ENCODE assay signal across 10 cellular contexts in the genomic region with DNA sequence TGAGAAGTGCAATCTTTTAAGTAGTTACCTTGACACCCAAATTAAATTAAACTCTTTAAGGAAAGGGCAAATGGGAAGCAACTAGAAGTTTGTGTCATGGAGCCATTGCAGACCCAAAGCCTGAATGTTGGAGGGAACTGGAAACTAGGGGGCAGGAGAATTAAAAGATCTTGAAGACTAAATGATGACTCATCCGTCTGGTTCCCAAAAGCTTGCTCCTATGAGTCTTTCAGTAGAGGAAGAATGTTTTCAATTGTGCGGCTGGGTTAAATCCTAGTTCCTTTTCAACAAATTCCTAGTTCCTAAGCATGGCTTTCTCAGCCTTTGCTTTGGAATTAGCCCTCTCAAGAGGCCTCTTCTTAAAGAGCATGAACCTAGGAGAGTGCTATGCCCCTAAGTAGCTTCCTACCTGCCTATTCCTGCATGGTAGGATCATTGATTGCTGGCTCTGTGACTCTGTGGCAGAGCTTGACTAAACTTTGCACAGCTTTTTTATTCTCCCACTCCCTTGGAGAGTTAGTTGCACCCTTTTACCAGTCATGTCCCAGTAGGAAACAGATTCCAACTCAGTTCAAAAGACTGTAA. TPM values are rescaled to one million over a fixed set of nuclear protein-coding genes. Genes with fewer than 3 reads are reported as not detected.
DNase-seq lines count a peak whose midpoint lies in the region; FAIRE-seq and TF ChIP-seq lines count a peak whose summit lies in the region.
"Had no signal": no experiment of that assay in that cellular context is flagged by ENCODE, and none has a peak within 500 bp of the region (broad histone marks: within the 10 kb centered on the region; RNA-seq: fewer than 3 reads in every experiment).

No MANE protein-coding gene starts in this region.

- no peak overlapping the region for H3K9ac ChIP-seq in keratinocyte (ENCODE audit: control insufficient read depth, extremely low read depth, insufficient read depth, low read length)

- H3K27ac ChIP-seq in keratinocyte (ENCODE audit: control insufficient read depth, insufficient read depth, low read length) = no peak overlapping the region

- H4K20me1 ChIP-seq in keratinocyte (ENCODE audit: control insufficient read depth, extremely low read depth, insufficient read depth, low read length) = no peaks in the 10 kb centered on the region

- H3K4me2 ChIP-seq in keratinocyte (ENCODE audit: control insufficient read depth, extremely low read depth, insufficient read depth, low read depth, low read length) = peak overlapping the region; percentile 50

- peaks cover 21% of the 10 kb centered on the region for H3K4me1 ChIP-seq in keratinocyte (ENCODE audit: control insufficient read depth, extremely low read depth, insufficient read depth, low read length)

- dilution Hi-C loops in keratinocyte (cut with MboI; ENCODE audit: extremely low pct_ligation_motif_present, low sequenced_read_pairs) = no loop called here

- H3K27me3 ChIP-seq in keratinocyte (ENCODE audit: control insufficient read depth, extremely low read depth, insufficient read depth, low read length) = no peaks in the 10 kb centered on the region
- H3K27me3 ChIP-seq in MG63 = no peaks in the 10 kb centered on the region

- no peaks in the 10 kb centered on the region for H3K9me3 ChIP-seq in keratinocyte (ENCODE audit: control insufficient read depth, low read depth, low read length)
- H3K9me3 ChIP-seq in MG63 = no peaks in the 10 kb centered on the region

- H3K79me2 ChIP-seq in keratinocyte (ENCODE audit: control insufficient read depth, insufficient read depth, low read length) = no peaks in the 10 kb centered on the region

- H3K36me3 ChIP-seq in keratinocyte (ENCODE audit: control insufficient read depth in 2 of 2, extremely low read depth in 1 of 2, insufficient read depth in 2 of 2, low read length in 2 of 2) = no peaks in the 10 kb centered on the region
- H3K36me3 ChIP-seq in MG63 = no peaks in the 10 kb centered on the region

- in situ Hi-C loops in ACHN (cut with HindIII; ENCODE audit: low pct_ligation_motif_present, low pct_unique_long_range_greater_than_20kb, low sequenced_read_pairs) (no loop called here), astrocyte of the cerebellum (cut with HindIII; ENCODE audit: low sequenced_read_pairs) (loop anchor here (5.0 to 25.0 kb wide), 3 partner anchors 168 to 618 kb away; no protein-coding TSS in a partner anchor)

- no peaks in the 10 kb centered on the region for H3K9me1 ChIP-seq in keratinocyte (ENCODE audit: control insufficient read depth, extremely low read depth, insufficient read depth, low read length)

- H3K4me3 ChIP-seq in astrocyte of the cerebellum (ENCODE audit: low read depth, low read length) (no peak overlapping the region), keratinocyte (ENCODE audit: control insufficient read depth in 2 of 3, extremely low read depth in 1 of 3, insufficient read depth in 2 of 3, low read depth in 1 of 3, low read length in 3 of 3) (no peak overlapping the region), MG63 (no peak overlapping the region)

- DNase-seq in ACHN (peak; percentile 5), HTR-8/SVneo (ENCODE audit: insufficient read length, low spot score) (peak; percentile 72), astrocyte of the cerebellum (ENCODE audit: low read depth) (peak; percentile 76), keratinocyte (ENCODE audit: low read depth, low spot score) (no peak), NCI-H446 treated with DMSO at 0.1 percent for 48 hours (lab: John Stamatoyannopoulos, UW) (no peak), MG63 (no peak), T-helper 1 cell (no peak)
- DNase-seq in activated CD4-positive, CD25-positive, alpha-beta regulatory T cell (lab: John Stamatoyannopoulos, UW) = no peak
- DNase-seq: RPMI8226; stimulated activated CD4-positive, alpha-beta T cell treated with anti-CD3 and anti-CD28 coated beads, Interleukin-4, amount 100 ng/mL, for 1 hour had no signal

- peak; percentile 43 for TF ChIP-seq CTCF in astrocyte of the cerebellum (IDR thresholded peaks at IDR 0.05; ENCODE audit: low read depth, low read length, missing control alignments)
- peak; percentile 2 to 43 (median 14) for TF ChIP-seq CTCF in keratinocyte (optimal IDR thresholded peaks at IDR 0.05 in 1 of 3, IDR thresholded peaks at IDR 0.05 in 1 of 3, conservative IDR thresholded peaks at IDR 0.05 in 1 of 3; ENCODE audit: extremely low read depth in 1 of 3, insufficient read depth in 2 of 3, low read length in 3 of 3)

- peak overlapping the region; percentile 54 for H2AFZ ChIP-seq in keratinocyte (ENCODE audit: control insufficient read depth, low read length)

- FAIRE-seq in HTR-8/SVneo (lab: Jason Lieb, UNC) = no peak
- FAIRE-seq in keratinocyte (lab: Jason Lieb, UNC) = peak; percentile 95

RNA-seq across cellular contexts. Expression of a gene that starts 17.7 kb away (rescaled TPM):
- 0.08 TPM in 1 of 3 replicates, not detected in the others for polyA plus RNA-seq in keratinocyte
- polyA plus RNA-seq in keratinocyte (2011; ENCODE audit: low read depth) = not detected
- not detected in 2 replicates for polyA plus RNA-seq in keratinocyte (2011; cell fraction: cytosol; rRNA removed)
- 0.16 TPM in 1 of 2 replicates, not detected in the other for polyA plus RNA-seq in keratinocyte (2011; cell fraction: nucleus; rRNA removed)
- polyA plus RNA-seq in keratinocyte (2012; ENCODE audit: low replicate concordance) = not detected in 2 replicates
- polyA minus RNA-seq in keratinocyte = 0.20 TPM in 1 of 3 replicates, not detected in the others
- polyA minus RNA-seq in keratinocyte (2011; cell fraction: cytosol; rRNA and poly(A)+ RNA removed) = not detected
- 0.63 TPM in 1 of 2 replicates, not detected in the other for polyA minus RNA-seq in keratinocyte (2011; cell fraction: nucleus; rRNA and poly(A)+ RNA removed)
- total RNA-seq in MG63 (2014; rRNA removed; shearing (Covaris generic); ENCODE audit: low replicate concordance) = 0.10 and 2.0 TPM in 2 replicates

Comparison
In these comparisons a context has a peak if more than half of its experiments do, and no peak if none do; other contexts are left out.
1. DNase-seq: peak in ACHN (single experiment), HTR-8/SVneo (single experiment) and astrocyte of the cerebellum (single experiment); none in keratinocyte (single experiment), activated CD4-positive, CD25-positive, alpha-beta regulatory T cell (0 of 4), NCI-H446 treated with DMSO at 0.1 percent for 48 hours (single experiment), MG63 (single experiment) and T-helper 1 cell (0 of 5).